In the genomic region with DNA sequence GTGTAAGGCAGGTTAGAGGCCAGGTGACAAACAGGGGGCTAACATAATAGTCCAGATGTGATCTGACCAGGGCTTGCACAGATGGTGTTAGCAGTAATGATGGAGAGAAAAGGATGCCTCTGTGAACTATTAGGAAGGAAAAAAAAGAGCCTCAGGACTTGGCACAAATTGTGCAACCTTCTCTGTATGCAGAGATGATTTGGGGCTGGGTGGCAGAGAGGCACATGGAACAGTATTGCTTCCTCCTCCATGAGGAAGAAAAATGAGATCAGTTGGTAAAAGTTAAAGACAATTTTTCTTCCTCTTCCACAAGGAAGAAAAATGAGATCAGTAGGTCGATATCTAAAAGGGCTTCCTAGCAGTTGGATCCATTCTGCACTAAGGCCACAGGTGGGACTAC, we compare ENCODE assay signal across 1 cellular context.
TF ChIP-seq lines count a peak whose summit lies in the region.

No MANE protein-coding gene starts in this region.

TF ChIP-seq in HepG2, 621 proteins besides CTCF, POLR2A, EP300 and RAD21:
- no peak for TF ChIP-seq ZNF180 (CRISPR knock-in tag; IDR thresholded peaks at IDR 0.05; ENCODE audit: borderline replicate concordance, low read depth)
- TF ChIP-seq, protein P1, sequence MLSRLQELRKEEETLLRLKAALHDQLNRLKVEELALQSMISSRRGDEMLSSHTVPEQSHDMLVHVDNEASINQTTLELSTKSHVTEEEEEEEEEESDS (CRISPR knock-in tag; IDR thresholded peaks at IDR 0.05; ENCODE audit: borderline replicate concordance) = no peak
- no peak for TF ChIP-seq MBD4 (IDR thresholded peaks at IDR 0.05; ENCODE audit: borderline replicate concordance, low read length)
- TF ChIP-seq, protein P2, sequence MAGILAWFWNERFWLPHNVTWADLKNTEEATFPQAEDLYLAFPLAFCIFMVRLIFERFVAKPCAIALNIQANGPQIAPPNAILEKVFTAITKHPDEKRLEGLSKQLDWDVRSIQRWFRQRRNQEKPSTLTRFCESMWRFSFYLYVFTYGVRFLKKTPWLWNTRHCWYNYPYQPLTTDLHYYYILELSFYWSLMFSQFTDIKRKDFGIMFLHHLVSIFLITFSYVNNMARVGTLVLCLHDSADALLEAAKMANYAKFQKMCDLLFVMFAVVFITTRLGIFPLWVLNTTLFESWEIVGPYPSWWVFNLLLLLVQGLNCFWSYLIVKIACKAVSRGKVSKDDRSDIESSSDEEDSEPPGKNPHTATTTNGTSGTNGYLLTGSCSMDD (CRISPR knock-in tag; IDR thresholded peaks at IDR 0.05) = no peak
- peak; percentile 5; the same call in 1 of the 2 replicates for TF ChIP-seq CEBPB (IDR thresholded peaks at IDR 0.05; ENCODE audit: borderline replicate concordance, low read depth, low read length)
- no peak for TF ChIP-seq FOXP1 (IDR thresholded peaks at IDR 0.05)
- no peak for TF ChIP-seq FOXP1 (CRISPR knock-in tag; IDR thresholded peaks at IDR 0.05)
- TF ChIP-seq, protein P3, sequence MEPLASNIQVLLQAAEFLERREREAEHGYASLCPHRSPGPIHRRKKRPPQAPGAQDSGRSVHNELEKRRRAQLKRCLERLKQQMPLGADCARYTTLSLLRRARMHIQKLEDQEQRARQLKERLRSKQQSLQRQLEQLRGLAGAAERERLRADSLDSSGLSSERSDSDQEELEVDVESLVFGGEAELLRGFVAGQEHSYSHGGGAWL (CRISPR knock-in tag; IDR thresholded peaks at IDR 0.05) = no peak
- no peak for TF ChIP-seq ZNF674 (CRISPR knock-in tag; IDR thresholded peaks at IDR 0.05; ENCODE audit: low read depth)
